9 cellular contexts compared by ENCODE assay signal in genomic region chr18:57297306-57297705, GRCh38. TPM values are rescaled to one million over a fixed set of nuclear protein-coding genes. Genes with fewer than 3 reads are reported as not detected.
"Had no signal": no experiment of that assay in that cellular context is flagged by ENCODE, and none has a peak within 500 bp of the region (broad histone marks: within the 10 kb centered on the region; RNA-seq: fewer than 3 reads in every experiment).

No MANE protein-coding gene starts in this region.

- H3K9me3 ChIP-seq: HAP-1 had no signal

- ATAC-seq: GM23338, HCT116 had no signal

- DNase-seq: GM23248, GOT3, H9, HCEC 1CT, HFFc6 had no signal

- H3K36me3 ChIP-seq: HAP-1 had no signal

- H3K27ac Mint-ChIP-seq: GM23338, H9, HFFc6 had no signal

- H3K9ac ChIP-seq: GM23248 had no signal

- H3K27ac ChIP-seq: GM23248 had no signal

- H3K9me3 Mint-ChIP-seq: GM23338, H9, HFFc6 had no signal

- H3K4me1 ChIP-seq: HAP-1 had no signal

- H3K4me2 ChIP-seq: GM23338 had no signal

- H3K4me3 Mint-ChIP-seq: GM23338, H9, HFFc6 had no signal

- H3K4me3 ChIP-seq: GM23248, GM23338, HAP-1 had no signal

- H2AFZ ChIP-seq: GM23248, GM23338 had no signal

RNA-seq across cellular contexts. Expression of gene ST8SIA3, which starts 55.1 kb away (rescaled TPM):
- total RNA-seq: GM23248, H4, HFFc6 had no signal
- polyA plus RNA-seq: GM23248 had no signal
